Comparison of ENCODE assay signal across 1 cellular context in the genomic region with DNA sequence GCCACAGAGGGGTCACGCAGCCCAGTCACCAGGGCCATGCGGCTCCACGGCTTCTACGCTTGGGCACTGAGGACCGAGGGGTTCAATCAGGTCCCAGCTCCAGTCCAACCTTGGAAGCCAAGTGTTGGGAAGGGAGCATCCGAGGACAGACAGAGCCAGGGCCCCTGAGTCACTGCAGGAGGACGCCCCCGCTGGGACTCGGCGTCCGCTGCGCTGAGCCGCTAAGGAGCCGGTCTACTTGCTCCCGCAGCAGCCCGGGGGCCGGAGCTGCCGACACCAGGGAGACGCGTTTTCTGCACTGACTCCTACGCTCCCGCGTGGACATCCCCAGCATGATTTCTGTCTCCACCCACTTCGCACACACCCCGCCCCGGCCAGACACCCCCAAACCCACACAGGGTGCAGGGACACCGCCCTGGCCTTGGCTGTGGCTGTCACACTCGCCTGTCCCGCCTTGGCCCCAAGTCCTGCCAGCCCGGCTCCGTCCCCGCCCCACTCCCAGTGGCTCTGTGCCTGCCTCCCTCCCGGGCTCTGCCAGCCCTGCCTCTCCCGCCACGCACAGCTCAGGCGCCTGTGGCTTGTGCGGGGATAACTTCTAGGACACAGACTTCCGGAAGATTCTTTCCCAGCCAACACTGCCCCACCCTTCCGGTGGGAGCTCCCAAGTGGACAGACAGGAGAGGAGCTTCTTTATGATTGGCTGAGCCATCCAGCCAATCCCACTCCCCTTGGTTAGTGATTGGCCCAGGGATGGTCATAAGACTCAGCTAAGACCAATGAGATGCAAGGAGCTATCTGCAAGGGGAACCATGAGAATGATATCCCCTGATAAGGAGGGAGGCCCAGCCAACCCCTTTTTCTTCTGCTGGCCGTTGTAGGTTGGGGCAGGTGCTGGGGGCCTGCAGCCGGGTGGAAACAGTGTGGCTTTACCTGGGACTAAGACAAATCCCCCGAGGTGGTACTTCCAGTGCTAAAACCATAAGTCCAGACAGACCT.
TF ChIP-seq lines count a peak whose summit lies in the region.

No MANE protein-coding gene starts in this region.

TF ChIP-seq in K562, 482 proteins besides CTCF, POLR2A, EP300 and RAD21 (continued from another document and continues in another):
- TF ChIP-seq HMGN3 (IDR thresholded peaks at IDR 0.05; ENCODE audit: borderline replicate concordance, extremely low read depth, insufficient read length, low read depth, low read length) (no peak), ZHX1 (conservative IDR thresholded peaks at IDR 0.05; ENCODE audit: low read length) (no peak), YY1 (IDR thresholded peaks at IDR 0.05; ENCODE audit: borderline replicate concordance in 1 of 3, control insufficient read depth in 1 of 3, extremely low read depth in 1 of 3, insufficient read depth in 3 of 3, insufficient read length in 1 of 3, insufficient replicate concordance in 2 of 3, low read depth in 1 of 3, low read length in 2 of 3) (no peak), FUS (optimal IDR thresholded peaks at IDR 0.05; ENCODE audit: low read depth, low read length) (no peak), FOSL1 (tag; conservative IDR thresholded peaks at IDR 0.05) (0 out of 2 replicates have a peak, but pooled peaks have one; percentile 6), KLF6 (CRISPR knock-in tag; IDR thresholded peaks at IDR 0.05; ENCODE audit: borderline replicate concordance) (peak; percentile 76; the same call in 1 of the 2 replicates), ZNF76 (CRISPR knock-in tag; IDR thresholded peaks at IDR 0.05; ENCODE audit: borderline replicate concordance) (peak; percentile 68; the same call in 1 of the 2 replicates), THAP7 (CRISPR knock-in tag; IDR thresholded peaks at IDR 0.05) (no peak), TOE1 (IDR thresholded peaks at IDR 0.05; ENCODE audit: borderline replicate concordance) (no peak), TOE1 (CRISPR knock-in tag; IDR thresholded peaks at IDR 0.05; ENCODE audit: borderline replicate concordance, low read depth) (no peak), CHD1 (IDR thresholded peaks at IDR 0.05; ENCODE audit: low read length) (no peak), FOXK1 (CRISPR knock-in tag; IDR thresholded peaks at IDR 0.05; ENCODE audit: borderline replicate concordance) (no peak), ELF4 (CRISPR knock-in tag; IDR thresholded peaks at IDR 0.05) (0 out of 2 replicates have a peak, but pooled peaks have one; percentile 43), HBP1 (CRISPR knock-in tag; IDR thresholded peaks at IDR 0.05) (peak; percentile 66; the same call in 1 of the 2 replicates), ATF3 (IDR thresholded peaks at IDR 0.05) (no peak), ATF3 (CRISPR knock-in tag; conservative IDR thresholded peaks at IDR 0.05) (no peak), L3MBTL2 (IDR thresholded peaks at IDR 0.05) (peak; percentile 86), TAF1 (IDR thresholded peaks at IDR 0.05; ENCODE audit: control insufficient read depth, extremely low read depth, insufficient read depth, low read length, severe bottlenecking) (no peak), PTRF (tag; IDR thresholded peaks at IDR 0.05) (no peak), ZNF3 (CRISPR knock-in tag; IDR thresholded peaks at IDR 0.05) (no peak), ZSCAN32 (CRISPR knock-in tag; IDR thresholded peaks at IDR 0.05) (no peak), ETS1 (conservative IDR thresholded peaks at IDR 0.05; ENCODE audit: control insufficient read depth, low read depth, low read length) (no peak), TGIF2 (CRISPR knock-in tag; IDR thresholded peaks at IDR 0.05) (no peak), NFYB (IDR thresholded peaks at IDR 0.05; ENCODE audit: extremely low read depth, insufficient read length) (peak; percentile 61), MEF2A (IDR thresholded peaks at IDR 0.05; ENCODE audit: control insufficient read depth, low read depth, low read length) (no peak), PKNOX1 (IDR thresholded peaks at IDR 0.05) (peak; percentile 80), ZBTB33 (CRISPR knock-in tag; IDR thresholded peaks at IDR 0.05) (peak; percentile 70), GABPB1 (CRISPR knock-in tag; IDR thresholded peaks at IDR 0.05) (peak; percentile 39; the same call in 1 of the 2 replicates), NFXL1 (CRISPR knock-in tag; IDR thresholded peaks at IDR 0.05) (no peak)
- TF ChIP-seq, protein P1, sequence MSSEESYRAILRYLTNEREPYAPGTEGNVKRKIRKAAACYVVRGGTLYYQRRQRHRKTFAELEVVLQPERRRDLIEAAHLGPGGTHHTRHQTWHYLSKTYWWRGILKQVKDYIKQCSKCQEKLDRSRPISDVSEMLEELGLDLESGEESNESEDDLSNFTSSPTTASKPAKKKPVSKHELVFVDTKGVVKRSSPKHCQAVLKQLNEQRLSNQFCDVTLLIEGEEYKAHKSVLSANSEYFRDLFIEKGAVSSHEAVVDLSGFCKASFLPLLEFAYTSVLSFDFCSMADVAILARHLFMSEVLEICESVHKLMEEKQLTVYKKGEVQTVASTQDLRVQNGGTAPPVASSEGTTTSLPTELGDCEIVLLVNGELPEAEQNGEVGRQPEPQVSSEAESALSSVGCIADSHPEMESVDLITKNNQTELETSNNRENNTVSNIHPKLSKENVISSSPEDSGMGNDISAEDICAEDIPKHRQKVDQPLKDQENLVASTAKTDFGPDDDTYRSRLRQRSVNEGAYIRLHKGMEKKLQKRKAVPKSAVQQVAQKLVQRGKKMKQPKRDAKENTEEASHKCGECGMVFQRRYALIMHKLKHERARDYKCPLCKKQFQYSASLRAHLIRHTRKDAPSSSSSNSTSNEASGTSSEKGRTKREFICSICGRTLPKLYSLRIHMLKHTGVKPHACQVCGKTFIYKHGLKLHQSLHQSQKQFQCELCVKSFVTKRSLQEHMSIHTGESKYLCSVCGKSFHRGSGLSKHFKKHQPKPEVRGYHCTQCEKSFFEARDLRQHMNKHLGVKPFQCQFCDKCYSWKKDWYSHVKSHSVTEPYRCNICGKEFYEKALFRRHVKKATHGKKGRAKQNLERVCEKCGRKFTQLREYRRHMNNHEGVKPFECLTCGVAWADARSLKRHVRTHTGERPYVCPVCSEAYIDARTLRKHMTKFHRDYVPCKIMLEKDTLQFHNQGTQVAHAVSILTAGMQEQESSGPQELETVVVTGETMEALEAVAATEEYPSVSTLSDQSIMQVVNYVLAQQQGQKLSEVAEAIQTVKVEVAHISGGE (CRISPR knock-in tag; IDR thresholded peaks at IDR 0.05): peak in 2 of 3 experiments; percentile 34 to 88; a peak in 3 of 6 replicates
- TF ChIP-seq, protein P2, sequence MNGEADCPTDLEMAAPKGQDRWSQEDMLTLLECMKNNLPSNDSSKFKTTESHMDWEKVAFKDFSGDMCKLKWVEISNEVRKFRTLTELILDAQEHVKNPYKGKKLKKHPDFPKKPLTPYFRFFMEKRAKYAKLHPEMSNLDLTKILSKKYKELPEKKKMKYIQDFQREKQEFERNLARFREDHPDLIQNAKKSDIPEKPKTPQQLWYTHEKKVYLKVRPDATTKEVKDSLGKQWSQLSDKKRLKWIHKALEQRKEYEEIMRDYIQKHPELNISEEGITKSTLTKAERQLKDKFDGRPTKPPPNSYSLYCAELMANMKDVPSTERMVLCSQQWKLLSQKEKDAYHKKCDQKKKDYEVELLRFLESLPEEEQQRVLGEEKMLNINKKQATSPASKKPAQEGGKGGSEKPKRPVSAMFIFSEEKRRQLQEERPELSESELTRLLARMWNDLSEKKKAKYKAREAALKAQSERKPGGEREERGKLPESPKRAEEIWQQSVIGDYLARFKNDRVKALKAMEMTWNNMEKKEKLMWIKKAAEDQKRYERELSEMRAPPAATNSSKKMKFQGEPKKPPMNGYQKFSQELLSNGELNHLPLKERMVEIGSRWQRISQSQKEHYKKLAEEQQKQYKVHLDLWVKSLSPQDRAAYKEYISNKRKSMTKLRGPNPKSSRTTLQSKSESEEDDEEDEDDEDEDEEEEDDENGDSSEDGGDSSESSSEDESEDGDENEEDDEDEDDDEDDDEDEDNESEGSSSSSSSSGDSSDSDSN (IDR thresholded peaks at IDR 0.05; ENCODE audit: borderline replicate concordance in 1 of 2, low read depth in 2 of 2, low read length in 2 of 2): no peak
- TF ChIP-seq, protein P3, sequence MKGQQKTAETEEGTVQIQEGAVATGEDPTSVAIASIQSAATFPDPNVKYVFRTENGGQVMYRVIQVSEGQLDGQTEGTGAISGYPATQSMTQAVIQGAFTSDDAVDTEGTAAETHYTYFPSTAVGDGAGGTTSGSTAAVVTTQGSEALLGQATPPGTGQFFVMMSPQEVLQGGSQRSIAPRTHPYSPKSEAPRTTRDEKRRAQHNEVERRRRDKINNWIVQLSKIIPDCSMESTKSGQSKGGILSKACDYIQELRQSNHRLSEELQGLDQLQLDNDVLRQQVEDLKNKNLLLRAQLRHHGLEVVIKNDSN (CRISPR knock-in tag; IDR thresholded peaks at IDR 0.05): peak; percentile 88
- TF ChIP-seq, protein P4, sequence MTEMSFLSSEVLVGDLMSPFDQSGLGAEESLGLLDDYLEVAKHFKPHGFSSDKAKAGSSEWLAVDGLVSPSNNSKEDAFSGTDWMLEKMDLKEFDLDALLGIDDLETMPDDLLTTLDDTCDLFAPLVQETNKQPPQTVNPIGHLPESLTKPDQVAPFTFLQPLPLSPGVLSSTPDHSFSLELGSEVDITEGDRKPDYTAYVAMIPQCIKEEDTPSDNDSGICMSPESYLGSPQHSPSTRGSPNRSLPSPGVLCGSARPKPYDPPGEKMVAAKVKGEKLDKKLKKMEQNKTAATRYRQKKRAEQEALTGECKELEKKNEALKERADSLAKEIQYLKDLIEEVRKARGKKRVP (CRISPR knock-in tag; IDR thresholded peaks at IDR 0.05): no peak
